17 cellular contexts compared by ENCODE assay signal in the genomic region with DNA sequence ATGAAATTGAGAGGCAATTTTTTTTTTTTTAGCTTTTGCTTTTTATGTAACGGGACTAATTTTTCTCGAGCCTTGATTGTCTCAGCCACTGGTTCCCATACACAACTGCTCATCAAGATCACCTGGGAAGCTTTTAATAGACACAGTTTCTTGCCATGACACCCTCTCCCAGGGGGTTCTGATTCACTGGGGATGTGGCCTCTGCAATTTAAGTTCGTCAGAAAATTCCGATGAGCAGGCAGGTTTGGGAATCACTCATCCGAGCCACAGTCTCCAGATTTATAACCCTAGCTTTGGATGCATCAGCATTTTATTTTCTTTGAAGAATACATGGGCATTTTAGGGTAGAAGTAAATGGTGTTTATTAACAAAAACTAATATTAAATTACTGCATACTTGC.
DNase-seq lines count a peak whose midpoint lies in the region; ATAC-seq and TF ChIP-seq lines count a peak whose summit lies in the region.
"Had no signal": no experiment of that assay in that cellular context is flagged by ENCODE, and none has a peak within 500 bp of the region (broad histone marks: within the 10 kb centered on the region; RNA-seq: fewer than 3 reads in every experiment).

No MANE protein-coding gene starts in this region.

- H3K9me2 ChIP-seq in OCI-LY7 (ENCODE audit: insufficient read depth, low read length), result no peaks in the 10 kb centered on the region

- peak; percentile 52 for DNase-seq in AG10803 (ENCODE audit: low read depth)
- DNase-seq in HK-2 (ENCODE audit: unreplicated experiment), result peak; percentile 24
- peak; percentile 59 for DNase-seq in astrocyte of the spinal cord (ENCODE audit: low read depth, low spot score)
- DNase-seq in kidney tubule cell (ENCODE audit: low spot score), result peak; percentile 88
- no peak for DNase-seq in HuH-7.5 (ENCODE audit: low spot score)
- no peak for DNase-seq in OCI-LY7 (ENCODE audit: low spot score)
- DNase-seq: DMS 273 treated with DMSO at 0.1 percent for 48 hours, KG1, MG63, NCI-H1092 treated with DMSO at 0.1 percent for 48 hours, NCI-H1694, NCI-H226, NCI-H526 treated with DMSO at 0.1 percent for 48 hours had no signal

- no peaks in the 10 kb centered on the region for H3K4me1 ChIP-seq in OCI-LY7 (ENCODE audit: insufficient read depth, low read length, poor library complexity, severe bottlenecking)

- POLR2A ChIA-PET in OCI-LY7 (lab: Charles Lee), result interaction anchor here (0.5 kb wide), 1 partner anchor 15 kb away, joined by 3 read pairs; no protein-coding TSS in a partner anchor

- no peaks in the 10 kb centered on the region for H3K9me3 ChIP-seq in OCI-LY7 (ENCODE audit: low read length)
- H3K9me3 ChIP-seq: MG63 had no signal

- CTCF ChIA-PET in OCI-LY7 (lab: Charles Lee; ENCODE audit: unreplicated experiment), result no interaction called here

- no peaks in the 10 kb centered on the region for H3K79me2 ChIP-seq in OCI-LY7 (ENCODE audit: insufficient read depth, low read depth, low read length)

- no peak for TF ChIP-seq CTCF in AG10803 (conservative IDR thresholded peaks at IDR 0.05; ENCODE audit: low read length)
- no peak for TF ChIP-seq CTCF in astrocyte of the spinal cord (IDR thresholded peaks at IDR 0.05; ENCODE audit: low read depth, low read length)
- TF ChIP-seq CTCF in OCI-LY7 (conservative IDR thresholded peaks at IDR 0.05; ENCODE audit: low read length), result no peak

- intact Hi-C loops in OCI-LY7 (cut with micrococcal nuclease; ENCODE audit: unreplicated experiment), result no loop called here

- no peak overlapping the region for H2AFZ ChIP-seq in OCI-LY7 (ENCODE audit: low read length)

- no peak overlapping the region for H3K27ac ChIP-seq in OCI-LY7 (ENCODE audit: low read depth, low read length, poor library complexity, severe bottlenecking)
- H3K27ac ChIP-seq: C4-2B, RWPE1 had no signal

- BruUV-seq in OCI-LY7 (replicated peaks; lab: Mats Ljungman, UMichigan), result no TSS peak

- no peaks in the 10 kb centered on the region for H4K20me1 ChIP-seq in OCI-LY7 (ENCODE audit: insufficient read depth, low read length)

- in situ Hi-C loops in astrocyte of the spinal cord (cut with HindIII; ENCODE audit: low sequenced_read_pairs), result no loop called here

- no peak for ATAC-seq in HG03159 (IDR thresholded peaks at IDR 0.05; ENCODE audit: unreplicated experiment)
- ATAC-seq in HG03439 (IDR thresholded peaks at IDR 0.05; ENCODE audit: unreplicated experiment), result no peak

- no peak overlapping the region for H3K4me3 ChIP-seq in AG10803 (ENCODE audit: low read length)
- no peak overlapping the region for H3K4me3 ChIP-seq in astrocyte of the spinal cord (ENCODE audit: low read depth, low read length)
- no peak overlapping the region for H3K4me3 ChIP-seq in OCI-LY7 (ENCODE audit: low read depth, low read length, poor library complexity, severe bottlenecking)
- H3K4me3 ChIP-seq: MG63 had no signal

- no peaks in the 10 kb centered on the region for H3K36me3 ChIP-seq in OCI-LY7 (ENCODE audit: insufficient read depth, low read length)
- H3K36me3 ChIP-seq: MG63 had no signal

- no peak overlapping the region for H3K4me2 ChIP-seq in OCI-LY7 (ENCODE audit: low read length)

Comparison
In these comparisons a context has a peak if more than half of its experiments do, and no peak if none do; other contexts are left out.
1. DNase-seq: peak in AG10803 (single experiment), HK-2 (single experiment), astrocyte of the spinal cord (single experiment) and kidney tubule cell (single experiment); none in HuH-7.5 (single experiment) and OCI-LY7 (single experiment).